In the genomic region with DNA sequence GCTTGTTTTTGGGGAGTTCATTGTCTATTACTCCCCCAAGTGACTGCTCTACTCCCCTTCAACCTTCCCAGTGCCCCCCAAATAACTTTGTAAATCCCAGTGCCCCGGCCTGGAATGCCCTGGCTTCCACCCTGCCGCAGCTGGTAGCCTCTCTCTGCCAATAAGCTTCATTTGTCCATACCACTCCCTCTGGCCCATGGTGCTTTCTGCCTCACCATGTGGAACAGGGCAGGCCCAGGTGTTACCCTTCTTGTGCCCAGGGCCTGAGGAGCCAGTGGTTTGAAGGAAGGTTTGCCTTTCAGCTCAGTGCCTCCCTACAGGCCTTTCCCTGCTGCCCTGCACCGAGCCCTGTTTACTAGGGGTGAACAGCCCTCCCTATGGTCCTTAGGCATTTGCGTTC, we compare ENCODE assay signal across 1 cellular context.
TF ChIP-seq lines count a peak whose summit lies in the region.

No MANE protein-coding gene starts in this region.

TF ChIP-seq in GM23338, 12 proteins besides CTCF, POLR2A, EP300 and RAD21 (continued from another document):
- no peak for TF ChIP-seq ZNF462 (CRISPR knock-in tag; IDR thresholded peaks at IDR 0.05)
- TF ChIP-seq EZH2phosphoT487 (IDR thresholded peaks at IDR 0.05; ENCODE audit: unreplicated experiment), result no peak
- no peak for TF ChIP-seq EZH2 (IDR thresholded peaks at IDR 0.05; ENCODE audit: low read depth, unreplicated experiment)
- no peak for TF ChIP-seq POLR2AphosphoS5 (IDR thresholded peaks at IDR 0.05; ENCODE audit: low read depth)
- no peak for TF ChIP-seq NANOG (IDR thresholded peaks at IDR 0.05; ENCODE audit: borderline replicate concordance)
- TF ChIP-seq, protein P1, sequence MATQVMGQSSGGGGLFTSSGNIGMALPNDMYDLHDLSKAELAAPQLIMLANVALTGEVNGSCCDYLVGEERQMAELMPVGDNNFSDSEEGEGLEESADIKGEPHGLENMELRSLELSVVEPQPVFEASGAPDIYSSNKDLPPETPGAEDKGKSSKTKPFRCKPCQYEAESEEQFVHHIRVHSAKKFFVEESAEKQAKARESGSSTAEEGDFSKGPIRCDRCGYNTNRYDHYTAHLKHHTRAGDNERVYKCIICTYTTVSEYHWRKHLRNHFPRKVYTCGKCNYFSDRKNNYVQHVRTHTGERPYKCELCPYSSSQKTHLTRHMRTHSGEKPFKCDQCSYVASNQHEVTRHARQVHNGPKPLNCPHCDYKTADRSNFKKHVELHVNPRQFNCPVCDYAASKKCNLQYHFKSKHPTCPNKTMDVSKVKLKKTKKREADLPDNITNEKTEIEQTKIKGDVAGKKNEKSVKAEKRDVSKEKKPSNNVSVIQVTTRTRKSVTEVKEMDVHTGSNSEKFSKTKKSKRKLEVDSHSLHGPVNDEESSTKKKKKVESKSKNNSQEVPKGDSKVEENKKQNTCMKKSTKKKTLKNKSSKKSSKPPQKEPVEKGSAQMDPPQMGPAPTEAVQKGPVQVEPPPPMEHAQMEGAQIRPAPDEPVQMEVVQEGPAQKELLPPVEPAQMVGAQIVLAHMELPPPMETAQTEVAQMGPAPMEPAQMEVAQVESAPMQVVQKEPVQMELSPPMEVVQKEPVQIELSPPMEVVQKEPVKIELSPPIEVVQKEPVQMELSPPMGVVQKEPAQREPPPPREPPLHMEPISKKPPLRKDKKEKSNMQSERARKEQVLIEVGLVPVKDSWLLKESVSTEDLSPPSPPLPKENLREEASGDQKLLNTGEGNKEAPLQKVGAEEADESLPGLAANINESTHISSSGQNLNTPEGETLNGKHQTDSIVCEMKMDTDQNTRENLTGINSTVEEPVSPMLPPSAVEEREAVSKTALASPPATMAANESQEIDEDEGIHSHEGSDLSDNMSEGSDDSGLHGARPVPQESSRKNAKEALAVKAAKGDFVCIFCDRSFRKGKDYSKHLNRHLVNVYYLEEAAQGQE (IDR thresholded peaks at IDR 0.05; ENCODE audit: unreplicated experiment), result no peak
- no peak for TF ChIP-seq CREB1 (CRISPR knock-in tag; IDR thresholded peaks at IDR 0.05; ENCODE audit: low read depth)
- TF ChIP-seq ZNF331 (CRISPR knock-in tag; IDR thresholded peaks at IDR 0.05; ENCODE audit: low read depth), result no peak
